ENCODE assay signal across 17 cellular contexts in the genomic region with DNA sequence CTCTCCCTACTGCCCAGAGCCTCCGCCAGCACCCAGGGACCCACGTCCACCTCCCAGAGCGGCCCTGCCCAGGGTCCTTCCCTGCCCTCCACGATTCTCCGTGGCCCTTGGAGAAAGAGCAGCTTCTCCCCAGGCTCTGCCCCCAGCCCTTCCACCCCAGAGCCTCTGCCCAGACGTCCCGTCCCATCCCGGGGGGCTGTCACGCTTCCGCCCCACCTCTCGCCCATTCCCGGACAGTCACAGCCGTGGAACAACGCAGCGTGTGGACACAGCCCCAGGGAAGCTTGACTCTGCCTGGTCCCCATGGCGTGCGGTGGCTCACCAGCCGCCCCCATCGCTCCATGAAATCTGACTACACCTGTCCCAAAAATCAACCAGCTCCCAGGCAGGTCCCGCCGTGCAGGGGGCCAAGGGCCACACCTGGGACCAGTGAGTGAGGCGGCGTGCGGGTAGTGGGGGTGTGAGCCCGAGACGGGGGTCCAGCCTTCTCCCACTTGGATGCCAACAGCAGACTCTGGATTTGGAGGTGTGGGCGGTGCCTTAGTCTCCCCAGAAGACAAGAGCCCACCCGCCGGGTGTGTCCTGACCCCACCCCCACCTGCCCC. TPM values are rescaled to one million over a fixed set of nuclear protein-coding genes. Genes with fewer than 3 reads are reported as not detected.
A peak's percentile ranks its signal among the peaks of the same experiment; 100 is the strongest.
DNase-seq lines count a peak whose midpoint lies in the region; ATAC-seq and TF ChIP-seq lines count a peak whose summit lies in the region.
"Had no signal": no experiment of that assay in that cellular context is flagged by ENCODE, and none has a peak within 500 bp of the region (broad histone marks: within the 10 kb centered on the region; RNA-seq: fewer than 3 reads in every experiment).

No MANE protein-coding gene starts in this region.

- H3K4me1 Mint-ChIP-seq in H9 = peaks cover 15 to 31% of the 10 kb centered on the region in 2 experiments

- H3K36me3 ChIP-seq in mesenchymal stem cell (ENCODE audit: control insufficient read depth in 1 of 2, insufficient read depth in 2 of 2, low read depth in 1 of 2, low read length in 2 of 2) (peaks cover 0 to 15% of the 10 kb centered on the region in 2 experiments), transverse colon (no peaks in the 10 kb centered on the region)

- TF ChIP-seq RAD21 in Ishikawa (IDR thresholded peaks at IDR 0.05; ENCODE audit: low read depth) = no peak

- H3K4ac ChIP-seq in H9 (ENCODE audit: low read depth, low read length) (no peak overlapping the region), mesenchymal stem cell (ENCODE audit: low read depth in 1 of 2, low read length in 2 of 2) (no peak overlapping the region)

- peaks cover 8% of the 10 kb centered on the region for H3K27me3 Mint-ChIP-seq in H9 (ENCODE audit: low read depth)
- H3K27me3 Mint-ChIP-seq: B cell; CD4-positive, alpha-beta T cell had no signal

- H3K56ac ChIP-seq in H9 (ENCODE audit: insufficient read length, low read depth, low read length) = no peak overlapping the region

- no peak overlapping the region for H2BK20ac ChIP-seq in H9 (ENCODE audit: low read depth, low read length, poor library complexity, severe bottlenecking)

- H3K9me3 ChIP-seq in H9 (ENCODE audit: control insufficient read depth, low read depth, low read length) (no peaks in the 10 kb centered on the region), mesenchymal stem cell (ENCODE audit: control insufficient read depth, low read length) (no peaks in the 10 kb centered on the region), transverse colon (no peaks in the 10 kb centered on the region)

- H3K23ac ChIP-seq in H9 (ENCODE audit: insufficient read length, low read depth, low read length) (no peak overlapping the region), mesenchymal stem cell (ENCODE audit: low read length in 2 of 2) (no peak overlapping the region)

- TF ChIP-seq EP300 in Ishikawa (IDR thresholded peaks at IDR 0.05; ENCODE audit: borderline replicate concordance) (no peak), transverse colon (IDR thresholded peaks at IDR 0.05; ENCODE audit: low read depth) (no peak)

- H2BK15ac ChIP-seq in H9 (ENCODE audit: low read depth, low read length) (no peak overlapping the region), mesenchymal stem cell (ENCODE audit: low read depth, poor library complexity, severe bottlenecking) (no peak overlapping the region)

- no peak for ATAC-seq in HG02642 (IDR thresholded peaks at IDR 0.05; ENCODE audit: poor library complexity, unreplicated experiment)
- ATAC-seq: GM12878 had no signal

- H2BK12ac ChIP-seq in H9 (ENCODE audit: insufficient read length, low read depth, low read length) (no peak overlapping the region), mesenchymal stem cell (ENCODE audit: low read length in 2 of 2) (no peak overlapping the region)

- H4K5ac ChIP-seq in H9 (ENCODE audit: insufficient read length, low read depth, low read length) = no peak overlapping the region

- H2BK5ac ChIP-seq in H9 (ENCODE audit: insufficient read length, low read length) (no peak overlapping the region), mesenchymal stem cell (ENCODE audit: low read depth, low read length, poor library complexity, severe bottlenecking) (no peak overlapping the region)

- no peaks in the 10 kb centered on the region for H4K20me1 ChIP-seq in H9 (ENCODE audit: control insufficient read depth, insufficient read depth, insufficient read length)

- H2AFZ ChIP-seq in H9 (ENCODE audit: low read length) = no peak overlapping the region
- no peak overlapping the region for H2AFZ ChIP-seq in mesenchymal stem cell (ENCODE audit: low read depth, low read length)

- DNase-seq in H9 (no peak), mesenchymal stem cell (no peak), transverse colon (no peak), occipital lobe (lab: John Stamatoyannopoulos, UW) (no peak), DMS53 treated with DMSO at 0.1 percent for 48 hours (lab: John Stamatoyannopoulos, UW; ENCODE audit: unreplicated experiment) (no peak)
- DNase-seq: C1 segment of cervical spinal cord; Calu3; CD4-positive, alpha-beta T cell; DMS 273 treated with DMSO at 0.1 percent for 48 hours; DMS79; GOT3; KBM-7 had no signal

- H3K4me3 Mint-ChIP-seq in H9 = no peak overlapping the region
- H3K4me3 Mint-ChIP-seq: B cell; CD4-positive, alpha-beta T cell had no signal

- H3K79me2 ChIP-seq in H9 (ENCODE audit: insufficient read depth, low read length) = no peaks in the 10 kb centered on the region

- H3K4me1 ChIP-seq in H9 (ENCODE audit: insufficient read depth, low read length) (no peaks in the 10 kb centered on the region), mesenchymal stem cell (ENCODE audit: control insufficient read depth, insufficient read depth, low read depth, low read length) (peaks cover 65% of the 10 kb centered on the region), transverse colon (peaks cover 9 to 50% (median 41%) of the 10 kb centered on the region in 4 donors)

- H3K79me1 ChIP-seq in H9 (ENCODE audit: insufficient read depth, low read depth, low read length, poor library complexity, severe bottlenecking) (no peaks in the 10 kb centered on the region), mesenchymal stem cell (replicated peaks; ENCODE audit: low read length, poor library complexity, severe bottlenecking) (peaks cover 1% of the 10 kb centered on the region)

- H4K8ac ChIP-seq in H9 (replicated peaks; ENCODE audit: insufficient read length, low read depth, low read length) = no peak overlapping the region
- H4K8ac ChIP-seq in mesenchymal stem cell (ENCODE audit: low read length) = no peak overlapping the region

- in situ Hi-C loops in transverse colon (cut with MboI; ENCODE audit: low pct_ligation_motif_present in 1 of 4, low pct_unique_long_range_greater_than_20kb in 1 of 4, low sequenced_read_pairs in 3 of 4) = no loop called here

- H3K14ac ChIP-seq in H9 (ENCODE audit: insufficient read depth, low read length) (peak overlapping the region; percentile 32; the same call in 1 of the 2 replicates), mesenchymal stem cell (ENCODE audit: low read length in 2 of 2) (no peak overlapping the region)

- H3K4me3 ChIP-seq in mesenchymal stem cell (ENCODE audit: insufficient read depth in 1 of 2, low read depth in 1 of 2, low read length in 2 of 2) (no peak overlapping the region), transverse colon (peak overlapping the region in 1 of 4 donors; percentile 56)
- H3K4me3 ChIP-seq: GM12878 had no signal

- no peak for TF ChIP-seq POLR2A in transverse colon (IDR thresholded peaks at IDR 0.05)

- peaks cover 8% of the 10 kb centered on the region for H3K23me2 ChIP-seq in H9 (ENCODE audit: insufficient read length, low read depth, low read length, poor library complexity, severe bottlenecking)

- no peak overlapping the region for H3T11ph ChIP-seq in H9 (ENCODE audit: low read length)

- no CpG with 5 or more reads among the region's 29 CpGs for WGBS in H9 (ENCODE audit: extremely low coverage, insufficient read length, low lambda C conversion rate)
- WGBS in mesenchymal stem cell = 92% methylated on average over 25 of the region's 29 CpGs
- WGBS in transverse colon (ENCODE audit: low coverage in 1 of 2), 2 donors = 65% methylated on average over 29 of the region's 29 CpGs; no CpG with 5 or more reads in 1 of the 2 donors

- H3K9ac ChIP-seq in H9 (ENCODE audit: extremely low read depth, insufficient read length, low read length) (no peak overlapping the region), mesenchymal stem cell (ENCODE audit: low read length) (no peak overlapping the region)

- no peak overlapping the region for H3K27ac ChIP-seq in H9 (ENCODE audit: insufficient read length, low read depth, low read length)
- no peak overlapping the region for H3K27ac ChIP-seq in mesenchymal stem cell (ENCODE audit: low read length, poor library complexity, severe bottlenecking)
- H3K27ac ChIP-seq in transverse colon = peak overlapping the region; percentile 96 to 98 (median 97)

- intact Hi-C loops in transverse colon (cut with DNase I; ENCODE audit: low total_unique reads) = no loop called here

- H2BK120ac ChIP-seq in H9 (ENCODE audit: low read depth, low read length, poor library complexity, severe bottlenecking) (no peak overlapping the region), mesenchymal stem cell (ENCODE audit: low read depth, low read length) (no peak overlapping the region)

- peaks cover 0 to 3% (median 0%) of the 10 kb centered on the region in 3 experiments; a peak in 3 of 7 replicates for H3K36me3 Mint-ChIP-seq in H9 (ENCODE audit: insufficient read depth in 1 of 3, low read depth in 3 of 3)

- H2AK5ac ChIP-seq in H9 (ENCODE audit: insufficient read length, low read length) (no peak overlapping the region), mesenchymal stem cell (ENCODE audit: low read length, severe bottlenecking) (peak overlapping the region; percentile 57)

- H3K27ac Mint-ChIP-seq in H9 = no peak overlapping the region; a peak in 1 of 7 replicates
- H3K27ac Mint-ChIP-seq: B cell; CD4-positive, alpha-beta T cell had no signal

- H3K9me3 Mint-ChIP-seq in H9 = peaks cover 0 to 2% of the 10 kb centered on the region in 2 experiments; a peak in 1 of 5 replicates
- H3K9me3 Mint-ChIP-seq: CD4-positive, alpha-beta T cell had no signal

- no peak overlapping the region for H3K18ac ChIP-seq in H9 (ENCODE audit: insufficient read length, low read depth, low read length)
- no peak overlapping the region for H3K18ac ChIP-seq in mesenchymal stem cell (ENCODE audit: low read depth in 1 of 2, low read length in 2 of 2)

- H4K91ac ChIP-seq in H9 (ENCODE audit: insufficient read length, low read depth, low read length) (no peak overlapping the region), mesenchymal stem cell (ENCODE audit: low read length) (no peak overlapping the region)

- H3K4me2 ChIP-seq in H9 (ENCODE audit: insufficient read depth, insufficient read length, low read length) = no peak overlapping the region
- H3K4me2 ChIP-seq in mesenchymal stem cell (ENCODE audit: low read length, poor library complexity, severe bottlenecking) = no peak overlapping the region

- TF ChIP-seq CTCF in H9 (conservative IDR thresholded peaks at IDR 0.05) = no peak
- no peak for TF ChIP-seq CTCF in transverse colon (IDR thresholded peaks at IDR 0.05)

- H3K27me3 ChIP-seq in H9 (ENCODE audit: insufficient read depth, low read length) (no peaks in the 10 kb centered on the region), mesenchymal stem cell (ENCODE audit: control insufficient read depth in 1 of 2, insufficient read depth in 1 of 2, low read length in 2 of 2) (peaks cover 0 to 53% of the 10 kb centered on the region in 2 experiments), transverse colon (no peaks in the 10 kb centered on the region)

RNA-seq across cellular contexts. Expression of a gene that starts 12.5 kb away (rescaled TPM):
- total RNA-seq in H9 (2021) (0.68 and 0.79 TPM in 2 replicates), transverse colon (under 1 TPM in 2 of 4 donors, not detected in 2; 0.40 to 0.48 TPM), occipital lobe (not detected)
- polyA plus RNA-seq in mesenchymal stem cell (2013, experiment 1 of 2) = not detected
- not detected for polyA plus RNA-seq in mesenchymal stem cell (2013, experiment 2 of 2)
- total RNA-seq: G401, GM12878 had no signal
- polyA plus RNA-seq: GM12878 had no signal

RNA-seq across cellular contexts. Expression of a gene that starts 45.2 kb away (rescaled TPM):
- total RNA-seq in H9 (2021) = 1.9 and 2.0 TPM in 2 replicates
- not detected for polyA plus RNA-seq in mesenchymal stem cell (2013, experiment 1 of 2)
- not detected for polyA plus RNA-seq in mesenchymal stem cell (2013, experiment 2 of 2)
- total RNA-seq in transverse colon = 1 to 10 TPM in 2 of 4 donors, not detected in 2; 3.3 to 7.9 TPM
- total RNA-seq in occipital lobe = not detected
- total RNA-seq: Calu3, G401 had no signal

RNA-seq across cellular contexts. Expression of a gene that starts 45.3 kb away (rescaled TPM):
- total RNA-seq in H9 (2021) (10.1 and 12.3 TPM in 2 replicates), transverse colon (100 to 1,000 TPM in 1 of 4 donors, 10 to 100 TPM in 3; 23.6 to 108 (median 47.3) TPM), occipital lobe (5.5 TPM)
- polyA plus RNA-seq in mesenchymal stem cell (2013, experiment 1 of 2) = 7.6 TPM
- polyA plus RNA-seq in mesenchymal stem cell (2013, experiment 2 of 2) = 7.7 TPM

RNA-seq across cellular contexts. Expression of a gene that starts 52.8 kb away (rescaled TPM):
- total RNA-seq in H9 (2021) (0.24 and 0.33 TPM in 2 replicates), transverse colon (1 to 10 TPM in 1 of 4 donors, under 1 TPM in 1, not detected in 2; 0.55 to 4.8 TPM), occipital lobe (not detected)
- 0.04 TPM for polyA plus RNA-seq in mesenchymal stem cell (2013, experiment 1 of 2)
- polyA plus RNA-seq in mesenchymal stem cell (2013, experiment 2 of 2) = 0.05 TPM
- total RNA-seq: Calu3, G401 had no signal

Comparison
In these comparisons a context has a peak if more than half of its experiments do, and no peak if none do; other contexts are left out.
1. H3K27ac ChIP-seq: peak in transverse colon (4 of 4); none in H9 (single experiment) and mesenchymal stem cell (single experiment).